15 cellular contexts compared by ENCODE assay signal in genomic region chr4:166003811-166004210, GRCh38.
DNase-seq lines count a peak whose midpoint lies in the region; ATAC-seq and TF ChIP-seq lines count a peak whose summit lies in the region.
"Had no signal": no experiment of that assay in that cellular context is flagged by ENCODE, and none has a peak within 500 bp of the region (broad histone marks: within the 10 kb centered on the region; RNA-seq: fewer than 3 reads in every experiment).

No MANE protein-coding gene starts in this region.

- peak overlapping the region; percentile 44; the same call in 1 of the 2 replicates for H3K4me2 ChIP-seq in PC-3 (ENCODE audit: low read length)
- H3K4me2 ChIP-seq: GM23338 had no signal

- no peaks in the 10 kb centered on the region for H4K20me1 ChIP-seq in PC-3 (ENCODE audit: low read length)

- no peaks in the 10 kb centered on the region for H3K9me3 ChIP-seq in PC-3 (ENCODE audit: low read length)
- H3K9me3 ChIP-seq: BE2C had no signal

- no peak overlapping the region for H2AFZ ChIP-seq in PC-3 (ENCODE audit: low read length)
- H2AFZ ChIP-seq: GM23338 had no signal

- no peak overlapping the region for H3K9ac ChIP-seq in PC-3 (ENCODE audit: low read length)

- peak; percentile 25 for DNase-seq in ELR (ENCODE audit: low read depth)
- DNase-seq in PC-3 = peak; percentile 68
- peak; percentile 11 for DNase-seq in choroid plexus epithelial cell (ENCODE audit: low read depth)
- DNase-seq in iris pigment epithelial cell (ENCODE audit: low read depth) = peak; percentile 21
- DNase-seq in Kasumi-1 (lab: John Stamatoyannopoulos, UW) = no peak
- DNase-seq in dedifferentiated amniotic fluid mesenchymal stem cell (ENCODE audit: extremely low spot score) = no peak
- DNase-seq: BE2C; CD4-positive, alpha-beta memory T cell; DMS79; GDM1; H7 had no signal

- H3K4me3 ChIP-seq in PC-3 (ENCODE audit: low read length) (no peak overlapping the region), choroid plexus epithelial cell (ENCODE audit: low read depth, low read length) (no peak overlapping the region)
- H3K4me3 ChIP-seq: GM23338 had no signal

- H3K9me2 ChIP-seq in PC-3 (replicated peaks; ENCODE audit: low read length) = no peaks in the 10 kb centered on the region

- no peaks in the 10 kb centered on the region for H3K79me2 ChIP-seq in PC-3 (ENCODE audit: low read length)

- POLR2A ChIA-PET in PC-3 (lab: Charles Lee; ENCODE audit: unreplicated experiment) = no interaction called here

- BruUV-seq in PC-3 (replicated peaks; lab: Mats Ljungman, UMichigan) = no TSS peak

- ATAC-seq in PC-3 (no peak; the same call in 1 of the 2 replicates), HG02852 (IDR thresholded peaks at IDR 0.05; ENCODE audit: unreplicated experiment) (no peak)
- ATAC-seq: GM23338, HepG2 had no signal

- no peaks in the 10 kb centered on the region for H3K27me3 ChIP-seq in PC-3 (ENCODE audit: low read length)

- peaks cover 12% of the 10 kb centered on the region for H3K4me1 ChIP-seq in PC-3 (ENCODE audit: insufficient read depth, low read length)
- H3K4me1 ChIP-seq: BE2C had no signal

- no peaks in the 10 kb centered on the region for H3K36me3 ChIP-seq in PC-3 (ENCODE audit: low read depth, low read length)
- H3K36me3 ChIP-seq: BE2C had no signal

- intact Hi-C loops in PC-3 (cut with micrococcal nuclease) = no loop called here

- CTCF ChIA-PET in PC-3 (lab: Charles Lee) = no interaction called here

- no peaks in the 10 kb centered on the region for H3F3A ChIP-seq in PC-3 (ENCODE audit: low read length, unreplicated experiment)

- TF ChIP-seq CTCF in PC-3 (conservative IDR thresholded peaks at IDR 0.05; ENCODE audit: low read depth, low read length) (no peak), choroid plexus epithelial cell (conservative IDR thresholded peaks at IDR 0.05; ENCODE audit: low read depth, low read length) (no peak)

- H3K27ac ChIP-seq in PC-3 (ENCODE audit: low read length) = no peak overlapping the region
- H3K27ac ChIP-seq: C4-2B had no signal

Comparison
In these comparisons a context has a peak if more than half of its experiments do, and no peak if none do; other contexts are left out.
1. DNase-seq: peak in ELR (single experiment), PC-3 (single experiment), choroid plexus epithelial cell (single experiment) and iris pigment epithelial cell (single experiment); none in Kasumi-1 (0 of 2) and dedifferentiated amniotic fluid mesenchymal stem cell (single experiment).